In genomic region chr18:35739778-35740177, GRCh38 we compare ENCODE assay signal across 29 cellular contexts.
"Had no signal": no experiment of that assay in that cellular context is flagged by ENCODE, and none has a peak within 500 bp of the region (broad histone marks: within the 10 kb centered on the region; RNA-seq: fewer than 3 reads in every experiment).

No MANE protein-coding gene starts in this region.

- DNase-seq: stimulated activated CD4-positive, alpha-beta T cell treated with anti-CD3 and anti-CD28 coated beads, Interleukin-2, amount 100 ng/mL, for 48 hours; stimulated activated CD4-positive, alpha-beta T cell treated with anti-CD3 and anti-CD28 coated beads, Interleukin-4, amount 100 ng/mL, for 1 hour; stimulated activated CD4-positive, alpha-beta T cell treated with anti-CD3 and anti-CD28 coated beads, Interleukin-4, amount 100 ng/mL, for 24 hours; stimulated activated CD4-positive, alpha-beta T cell treated with anti-CD3 and anti-CD28 coated beads, Interleukin-4, amount 100 ng/mL, for 4 hours; stimulated activated CD8-positive, alpha-beta memory T cell treated with anti-CD3 and anti-CD28 coated beads, Interleukin-4, amount 100 ng/mL, for 48 hours; stimulated activated naive B cell treated with anti-CD40 and anti-IgM and Interleukin-4, amounts not matched to agents 10 μg/mL and 1 μg/mL and 100 μg/mL, for 72 hours; stimulated activated naive CD4-positive, alpha-beta T cell; stimulated activated naive CD4-positive, alpha-beta T cell treated with Interleukin-2 at 50 U/mL for 16 hours; stimulated activated naive CD8-positive, alpha-beta T cell treated with anti-CD3 and anti-CD28 coated beads, Interleukin-15, amount 100 ng/mL, for 72 hours; stimulated activated naive CD8-positive, alpha-beta T cell treated with anti-CD3 and anti-CD28 coated beads, Interleukin-15, Interleukin-2, amounts not matched to agents 100 U/mL and 50 U/mL, for 24 hours; stomach; substantia nigra; testis; thyroid gland; tibial artery; transverse colon; trophoblast cell; upper lobe of left lung; upper lobe of right lung; uterus had no signal

- H3K36me3 ChIP-seq: stomach, suprapubic skin, thoracic aorta, thyroid gland, tibial artery, tibial nerve, transverse colon, upper lobe of left lung, upper lobe of right lung, uterus, vagina had no signal

- H3K4me3 ChIP-seq: stomach, suprapubic skin, testis, thoracic aorta, thyroid gland, tibial artery, tibial nerve, transverse colon, upper lobe of left lung, upper lobe of right lung, uterus, vagina had no signal

- ATAC-seq: stimulated activated effector memory CD8-positive, alpha-beta T cell treated with anti-CD3 and anti-CD28 coated beads, Interleukin-12 subunit alpha, Interleukin-12 subunit beta, amount 100 ng/mL, for 72 hours; stimulated activated memory B cell treated with anti-CD40 and anti-IgM and Interleukin-4, amounts not matched to agents 10 μg/mL and 1 μg/mL and 100 μg/mL, for 72 hours; stimulated activated naive B cell treated with anti-CD40 and anti-IgM and Interleukin-4, amounts not matched to agents 10 μg/mL and 1 μg/mL and 100 μg/mL, for 72 hours; stimulated activated naive CD8-positive, alpha-beta T cell treated with anti-CD3 and anti-CD28 coated beads, Interleukin-15, amount 100 ng/mL, for 72 hours; stimulated activated naive CD8-positive, alpha-beta T cell treated with anti-CD3 and anti-CD28 coated beads, Interleukin-15, Interleukin-2, amounts not matched to agents 100 U/mL and 50 U/mL, for 24 hours; upper lobe of right lung had no signal

- H3K27me3 Mint-ChIP-seq: type B pancreatic cell had no signal

- H3K9me3 Mint-ChIP-seq: stimulated activated effector memory CD8-positive, alpha-beta T cell treated with anti-CD3 and anti-CD28 coated beads, Interleukin-12 subunit alpha, Interleukin-12 subunit beta, amount 100 ng/mL, for 72 hours; type B pancreatic cell had no signal

- FAIRE-seq: urothelium cell line had no signal

- H3K27ac ChIP-seq: stomach, suprapubic skin, testis, thoracic aorta, thyroid gland, tibial artery, tibial nerve, transverse colon, upper lobe of left lung, upper lobe of right lung, uterus, vagina had no signal

- H3K27me3 ChIP-seq: stomach, suprapubic skin, testis, thyroid gland, tibial artery, tibial nerve, transverse colon, upper lobe of left lung, upper lobe of right lung, uterus, vagina had no signal

- H3K4me1 Mint-ChIP-seq: stimulated activated effector memory CD8-positive, alpha-beta T cell treated with anti-CD3 and anti-CD28 coated beads, Interleukin-12 subunit alpha, Interleukin-12 subunit beta, amount 100 ng/mL, for 72 hours; stimulated activated memory B cell treated with anti-CD40 and anti-IgM and Interleukin-4, amounts not matched to agents 10 μg/mL and 1 μg/mL and 100 μg/mL, for 72 hours; stimulated activated naive B cell treated with anti-CD40 and anti-IgM and Interleukin-4, amounts not matched to agents 10 μg/mL and 1 μg/mL and 100 μg/mL, for 72 hours; stimulated activated naive CD8-positive, alpha-beta T cell treated with anti-CD3 and anti-CD28 coated beads, Interleukin-15, amount 100 ng/mL, for 72 hours had no signal

- H3K9me3 ChIP-seq: stomach, suprapubic skin, testis, thoracic aorta, thyroid gland, tibial artery, transverse colon, upper lobe of left lung, upper lobe of right lung, uterus, vagina had no signal

- H3K4me3 Mint-ChIP-seq: stimulated activated effector memory CD8-positive, alpha-beta T cell treated with anti-CD3 and anti-CD28 coated beads, Interleukin-12 subunit alpha, Interleukin-12 subunit beta, amount 100 ng/mL, for 72 hours; stimulated activated memory B cell treated with anti-CD40 and anti-IgM and Interleukin-4, amounts not matched to agents 10 μg/mL and 1 μg/mL and 100 μg/mL, for 72 hours; stimulated activated naive B cell treated with anti-CD40 and anti-IgM and Interleukin-4, amounts not matched to agents 10 μg/mL and 1 μg/mL and 100 μg/mL, for 72 hours; stimulated activated naive CD8-positive, alpha-beta T cell treated with anti-CD3 and anti-CD28 coated beads, Interleukin-15, amount 100 ng/mL, for 72 hours; stimulated activated naive CD8-positive, alpha-beta T cell treated with anti-CD3 and anti-CD28 coated beads, Interleukin-15, Interleukin-2, amounts not matched to agents 100 ng/mL and 50 ng/mL, for 24 hours; type B pancreatic cell had no signal

- H3K36me3 Mint-ChIP-seq: stimulated activated effector memory CD8-positive, alpha-beta T cell treated with anti-CD3 and anti-CD28 coated beads, Interleukin-12 subunit alpha, Interleukin-12 subunit beta, amount 100 ng/mL, for 72 hours; stimulated activated memory B cell treated with anti-CD40 and anti-IgM and Interleukin-4, amounts not matched to agents 10 μg/mL and 1 μg/mL and 100 μg/mL, for 72 hours; stimulated activated naive B cell treated with anti-CD40 and anti-IgM and Interleukin-4, amounts not matched to agents 10 μg/mL and 1 μg/mL and 100 μg/mL, for 72 hours; type B pancreatic cell had no signal

- H3K27ac Mint-ChIP-seq: stimulated activated effector memory CD8-positive, alpha-beta T cell treated with anti-CD3 and anti-CD28 coated beads, Interleukin-12 subunit alpha, Interleukin-12 subunit beta, amount 100 ng/mL, for 72 hours; stimulated activated memory B cell treated with anti-CD40 and anti-IgM and Interleukin-4, amounts not matched to agents 10 μg/mL and 1 μg/mL and 100 μg/mL, for 72 hours; stimulated activated naive B cell treated with anti-CD40 and anti-IgM and Interleukin-4, amounts not matched to agents 10 μg/mL and 1 μg/mL and 100 μg/mL, for 72 hours; stimulated activated naive CD8-positive, alpha-beta T cell treated with anti-CD3 and anti-CD28 coated beads, Interleukin-15, amount 100 ng/mL, for 72 hours; stimulated activated naive CD8-positive, alpha-beta T cell treated with anti-CD3 and anti-CD28 coated beads, Interleukin-15, Interleukin-2, amounts not matched to agents 100 ng/mL and 50 ng/mL, for 24 hours; type B pancreatic cell had no signal

- H3K4me1 ChIP-seq: stomach, suprapubic skin, testis, thyroid gland, tibial artery, tibial nerve, transverse colon, upper lobe of left lung, upper lobe of right lung, uterus, vagina had no signal
